Comparison of ENCODE assay signal across 14 cellular contexts in genomic region chr19:13057744-13058143, GRCh38. TPM values are rescaled to one million over a fixed set of nuclear protein-coding genes. Genes with fewer than 3 reads are reported as not detected.
DNase-seq lines count a peak whose midpoint lies in the region; ATAC-seq and TF ChIP-seq lines count a peak whose summit lies in the region.
"Had no signal": no experiment of that assay in that cellular context is flagged by ENCODE, and none has a peak within 500 bp of the region (broad histone marks: within the 10 kb centered on the region; RNA-seq: fewer than 3 reads in every experiment).

No MANE protein-coding gene starts in this region.

- intact Hi-C loops in PC-3 (cut with micrococcal nuclease): loop anchor here (2.0 kb wide), 1 partner anchor 43 kb away; no protein-coding TSS in a partner anchor

- no peaks in the 10 kb centered on the region for H3F3A ChIP-seq in PC-3 (ENCODE audit: low read length, unreplicated experiment)

- H3K9me2 ChIP-seq in PC-3 (replicated peaks; ENCODE audit: low read length) (no peaks in the 10 kb centered on the region), hepatocyte (replicated peaks; ENCODE audit: insufficient read depth) (no peaks in the 10 kb centered on the region)

- POLR2A ChIA-PET in PC-3 (lab: Charles Lee; ENCODE audit: unreplicated experiment): no interaction called here

- DNase-seq in DMS79 (lab: John Stamatoyannopoulos, UW) (peak; percentile 67), PC-3 (no peak), hepatocyte (ENCODE audit: low spot score) (peak; percentile 76), GM03348 (ENCODE audit: low spot score) (no peak)
- no peak for DNase-seq in stimulated activated CD4-positive, alpha-beta T cell treated with anti-CD3 and anti-CD28 coated beads, Interleukin-15, amount 100 ng/mL, for 24 hours
- DNase-seq: activated naive CD8-positive, alpha-beta T cell treated with anti-CD3 and anti-CD28 coated beads, Interleukin-2, amount 10 ng/mL, durations not matched to agents 7 days and 5 days; C1 segment of cervical spinal cord; GDM1; SHP77; stimulated activated CD4-positive, alpha-beta T cell treated with anti-CD3 and anti-CD28 coated beads, Interleukin-12 subunit alpha, Interleukin-12 subunit beta, amount 100 ng/mL, for 4 hours had no signal

- H3K9ac ChIP-seq in PC-3 (ENCODE audit: low read length): no peak overlapping the region
- H3K9ac ChIP-seq in stomach smooth muscle (ENCODE audit: low read length in 2 of 2): peak overlapping the region in 1 of 2 donors; percentile 51

- H3K27me3 ChIP-seq in PC-3 (ENCODE audit: low read length): no peaks in the 10 kb centered on the region
- H3K27me3 ChIP-seq in hepatocyte: peaks cover 21% of the 10 kb centered on the region
- H3K27me3 ChIP-seq in stomach smooth muscle (ENCODE audit: control insufficient read depth in 1 of 2, insufficient read depth in 2 of 2, low read length in 2 of 2): no peaks in the 10 kb centered on the region

- BruUV-seq in PC-3 (replicated peaks; lab: Mats Ljungman, UMichigan): no TSS peak

- ATAC-seq in PC-3: no peak
- ATAC-seq in HG02970 (IDR thresholded peaks at IDR 0.05; ENCODE audit: low FRiP score, unreplicated experiment): no peak
- no peak for ATAC-seq in HG03280 (IDR thresholded peaks at IDR 0.05; ENCODE audit: unreplicated experiment)

- H3K4me3 ChIP-seq in PC-3 (ENCODE audit: low read length) (no peak overlapping the region), hepatocyte (no peak overlapping the region), stomach smooth muscle (ENCODE audit: low read length in 2 of 2) (no peak overlapping the region)

- H3K9me3 ChIP-seq in PC-3 (ENCODE audit: low read length) (no peaks in the 10 kb centered on the region), hepatocyte (ENCODE audit: low read depth) (no peaks in the 10 kb centered on the region), stomach smooth muscle (ENCODE audit: control insufficient read depth in 2 of 2, low read length in 2 of 2) (no peaks in the 10 kb centered on the region)

- H3K27ac ChIP-seq in PC-3 (ENCODE audit: low read length) (0 out of 2 replicates have a peak overlapping the region, but pooled peaks have one; percentile 99), hepatocyte (peak overlapping the region; percentile 100), stomach smooth muscle (ENCODE audit: low read length) (peak overlapping the region; percentile 95)

- H3K4me1 ChIP-seq in PC-3 (ENCODE audit: insufficient read depth, low read length) (peaks cover 66% of the 10 kb centered on the region), hepatocyte (ENCODE audit: insufficient read depth) (peaks cover 86% of the 10 kb centered on the region), stomach smooth muscle (ENCODE audit: control insufficient read depth, insufficient read depth, low read length) (peaks cover 95% of the 10 kb centered on the region)

- 56% methylated on average over 2 of the region's 2 CpGs for WGBS in hepatocyte (ENCODE audit: low lambda C conversion rate, missing lambda C conversion rate)

- TF ChIP-seq CTCF in PC-3 (conservative IDR thresholded peaks at IDR 0.05; ENCODE audit: low read depth, low read length) (no peak), hepatocyte (IDR thresholded peaks at IDR 0.05; ENCODE audit: poor library complexity) (no peak)

- no peaks in the 10 kb centered on the region for H4K20me1 ChIP-seq in PC-3 (ENCODE audit: low read length)
- no peaks in the 10 kb centered on the region for H4K20me1 ChIP-seq in hepatocyte (ENCODE audit: insufficient read depth, poor library complexity, severe bottlenecking)

- H3K36me3 ChIP-seq in PC-3 (ENCODE audit: low read depth, low read length) (no peaks in the 10 kb centered on the region), hepatocyte (replicated peaks; ENCODE audit: insufficient read depth, low read depth) (no peaks in the 10 kb centered on the region), stomach smooth muscle (ENCODE audit: control insufficient read depth in 2 of 2, insufficient read depth in 2 of 2, low read length in 2 of 2) (no peaks in the 10 kb centered on the region)

- H2AFZ ChIP-seq in PC-3 (ENCODE audit: low read length) (no peak overlapping the region), hepatocyte (no peak overlapping the region)

- peaks cover 74% of the 10 kb centered on the region for H3K79me2 ChIP-seq in PC-3 (ENCODE audit: low read length)
- H3K79me2 ChIP-seq in hepatocyte: peaks cover 6% of the 10 kb centered on the region

- CTCF ChIA-PET in PC-3 (lab: Charles Lee): no interaction called here

- H3K4me2 ChIP-seq in PC-3 (ENCODE audit: low read length): peak overlapping the region; percentile 95; the same call in 1 of the 2 replicates
- H3K4me2 ChIP-seq in hepatocyte: peak overlapping the region; percentile 67

RNA-seq across cellular contexts. Expression of gene LYL1, which starts 44.9 kb away (rescaled TPM):
- 3.3 and 12.0 TPM in 2 replicates for total RNA-seq in PC-3 (2014; rRNA removed)
- 0.36 and 0.47 TPM in 2 replicates for total RNA-seq in hepatocyte
- polyA plus RNA-seq in hepatocyte: 1.0 and 1.4 TPM in 2 replicates
- polyA plus RNA-seq: neural cell had no signal

RNA-seq across cellular contexts. Expression of gene TRMT1, which starts 58.8 kb away (rescaled TPM):
- 91.8 and 117 TPM in 2 replicates for total RNA-seq in PC-3 (2014; rRNA removed)
- 21.0 and 31.2 TPM in 2 replicates for total RNA-seq in hepatocyte
- polyA plus RNA-seq in hepatocyte: 33.4 and 45.1 TPM in 2 replicates

Comparison
In these comparisons a context has a peak if more than half of its experiments do, and no peak if none do; other contexts are left out.
1. DNase-seq: peak in DMS79 (single experiment) and hepatocyte (single experiment); none in PC-3 (single experiment), GM03348 (single experiment) and stimulated activated CD4-positive, alpha-beta T cell treated with anti-CD3 and anti-CD28 coated beads, Interleukin-15, amount 100 ng/mL, for 24 hours (single experiment).
2. Peak in every context shown above with its lines, with median percentiles within 50 percentile points of each other: H3K27ac ChIP-seq.